Comparison of ENCODE assay signal across 1 cellular context in the genomic region with DNA sequence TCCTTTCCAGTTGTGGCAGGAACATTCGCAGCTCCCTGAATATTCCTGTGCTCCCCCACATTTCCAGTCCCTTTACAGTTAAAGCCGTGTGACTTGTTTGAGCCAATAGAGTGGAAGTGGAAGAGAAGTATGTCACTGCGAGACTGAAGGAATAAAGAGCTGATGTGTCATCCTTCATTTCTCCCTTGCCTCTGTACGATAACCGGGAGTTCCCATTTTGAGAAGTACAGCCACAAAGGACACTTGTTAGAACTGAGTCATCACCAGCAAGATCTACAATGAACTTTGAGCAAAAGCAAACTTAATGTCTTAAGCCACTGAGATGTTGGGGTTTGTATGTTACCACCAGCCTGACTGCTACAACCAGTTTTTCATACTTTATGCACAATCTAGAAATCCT.
TF ChIP-seq lines count a peak whose summit lies in the region.

No MANE protein-coding gene starts in this region.

TF ChIP-seq in HepG2, 621 proteins besides CTCF, POLR2A, EP300 and RAD21 (continued from another document):
- TF ChIP-seq, protein P1, sequence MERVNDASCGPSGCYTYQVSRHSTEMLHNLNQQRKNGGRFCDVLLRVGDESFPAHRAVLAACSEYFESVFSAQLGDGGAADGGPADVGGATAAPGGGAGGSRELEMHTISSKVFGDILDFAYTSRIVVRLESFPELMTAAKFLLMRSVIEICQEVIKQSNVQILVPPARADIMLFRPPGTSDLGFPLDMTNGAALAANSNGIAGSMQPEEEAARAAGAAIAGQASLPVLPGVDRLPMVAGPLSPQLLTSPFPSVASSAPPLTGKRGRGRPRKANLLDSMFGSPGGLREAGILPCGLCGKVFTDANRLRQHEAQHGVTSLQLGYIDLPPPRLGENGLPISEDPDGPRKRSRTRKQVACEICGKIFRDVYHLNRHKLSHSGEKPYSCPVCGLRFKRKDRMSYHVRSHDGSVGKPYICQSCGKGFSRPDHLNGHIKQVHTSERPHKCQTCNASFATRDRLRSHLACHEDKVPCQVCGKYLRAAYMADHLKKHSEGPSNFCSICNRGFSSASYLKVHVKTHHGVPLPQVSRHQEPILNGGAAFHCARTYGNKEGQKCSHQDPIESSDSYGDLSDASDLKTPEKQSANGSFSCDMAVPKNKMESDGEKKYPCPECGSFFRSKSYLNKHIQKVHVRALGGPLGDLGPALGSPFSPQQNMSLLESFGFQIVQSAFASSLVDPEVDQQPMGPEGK (CRISPR knock-in tag; IDR thresholded peaks at IDR 0.05): no peak
- TF ChIP-seq ZNF605 (CRISPR knock-in tag; IDR thresholded peaks at IDR 0.05) (no peak), ZNF878 (CRISPR knock-in tag; IDR thresholded peaks at IDR 0.05) (no peak), CREB1 (IDR thresholded peaks at IDR 0.05) (no peak), CREB1 (CRISPR knock-in tag; IDR thresholded peaks at IDR 0.05) (no peak), KAT8 (CRISPR knock-in tag; IDR thresholded peaks at IDR 0.05) (0 out of 2 replicates have a peak, but pooled peaks have one; percentile 14), CHD4 (IDR thresholded peaks at IDR 0.05; ENCODE audit: borderline replicate concordance, low read length) (no peak), SOX13 (IDR thresholded peaks at IDR 0.05) (no peak), SOX13 (CRISPR knock-in tag; conservative IDR thresholded peaks at IDR 0.05 in 1 of 2, IDR thresholded peaks at IDR 0.05 in 1 of 2) (peak in 1 of 2 experiments; percentile 49; a peak in 2 of 4 replicates), ZMYM4 (CRISPR knock-in tag; IDR thresholded peaks at IDR 0.05) (0 out of 2 replicates have a peak, but pooled peaks have one; percentile 34), ZNF225 (CRISPR knock-in tag; IDR thresholded peaks at IDR 0.05) (no peak), ZNF12 (CRISPR knock-in tag; IDR thresholded peaks at IDR 0.05) (no peak), LCORL (IDR thresholded peaks at IDR 0.05) (no peak), LCORL (CRISPR knock-in tag; IDR thresholded peaks at IDR 0.05) (no peak), PRMT3 (CRISPR knock-in tag; IDR thresholded peaks at IDR 0.05; ENCODE audit: borderline replicate concordance, low read depth) (no peak), MXI1 (IDR thresholded peaks at IDR 0.05; ENCODE audit: borderline replicate concordance, low read depth, low read length) (no peak), CEBPG (CRISPR knock-in tag; IDR thresholded peaks at IDR 0.05) (no peak), ZNF3 (CRISPR knock-in tag; IDR thresholded peaks at IDR 0.05) (no peak), NFYB (CRISPR knock-in tag; IDR thresholded peaks at IDR 0.05) (peak; percentile 82), PAX8 (CRISPR knock-in tag; IDR thresholded peaks at IDR 0.05; ENCODE audit: borderline replicate concordance) (no peak), NFKBIZ (CRISPR knock-in tag; IDR thresholded peaks at IDR 0.05) (no peak), ZBTB7A (CRISPR knock-in tag; IDR thresholded peaks at IDR 0.05) (no peak), HCFC1 (IDR thresholded peaks at IDR 0.05; ENCODE audit: low read depth, low read length) (no peak), ZNF496 (CRISPR knock-in tag; IDR thresholded peaks at IDR 0.05; ENCODE audit: insufficient replicate concordance) (no peak), ZNF260 (CRISPR knock-in tag; IDR thresholded peaks at IDR 0.05; ENCODE audit: borderline replicate concordance, low read depth) (no peak)
- TF ChIP-seq, protein P2, sequence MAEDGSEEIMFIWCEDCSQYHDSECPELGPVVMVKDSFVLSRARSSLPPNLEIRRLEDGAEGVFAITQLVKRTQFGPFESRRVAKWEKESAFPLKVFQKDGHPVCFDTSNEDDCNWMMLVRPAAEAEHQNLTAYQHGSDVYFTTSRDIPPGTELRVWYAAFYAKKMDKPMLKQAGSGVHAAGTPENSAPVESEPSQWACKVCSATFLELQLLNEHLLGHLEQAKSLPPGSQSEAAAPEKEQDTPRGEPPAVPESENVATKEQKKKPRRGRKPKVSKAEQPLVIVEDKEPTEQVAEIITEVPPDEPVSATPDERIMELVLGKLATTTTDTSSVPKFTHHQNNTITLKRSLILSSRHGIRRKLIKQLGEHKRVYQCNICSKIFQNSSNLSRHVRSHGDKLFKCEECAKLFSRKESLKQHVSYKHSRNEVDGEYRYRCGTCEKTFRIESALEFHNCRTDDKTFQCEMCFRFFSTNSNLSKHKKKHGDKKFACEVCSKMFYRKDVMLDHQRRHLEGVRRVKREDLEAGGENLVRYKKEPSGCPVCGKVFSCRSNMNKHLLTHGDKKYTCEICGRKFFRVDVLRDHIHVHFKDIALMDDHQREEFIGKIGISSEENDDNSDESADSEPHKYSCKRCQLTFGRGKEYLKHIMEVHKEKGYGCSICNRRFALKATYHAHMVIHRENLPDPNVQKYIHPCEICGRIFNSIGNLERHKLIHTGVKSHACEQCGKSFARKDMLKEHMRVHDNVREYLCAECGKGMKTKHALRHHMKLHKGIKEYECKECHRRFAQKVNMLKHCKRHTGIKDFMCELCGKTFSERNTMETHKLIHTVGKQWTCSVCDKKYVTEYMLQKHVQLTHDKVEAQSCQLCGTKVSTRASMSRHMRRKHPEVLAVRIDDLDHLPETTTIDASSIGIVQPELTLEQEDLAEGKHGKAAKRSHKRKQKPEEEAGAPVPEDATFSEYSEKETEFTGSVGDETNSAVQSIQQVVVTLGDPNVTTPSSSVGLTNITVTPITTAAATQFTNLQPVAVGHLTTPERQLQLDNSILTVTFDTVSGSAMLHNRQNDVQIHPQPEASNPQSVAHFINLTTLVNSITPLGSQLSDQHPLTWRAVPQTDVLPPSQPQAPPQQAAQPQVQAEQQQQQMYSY (CRISPR knock-in tag; IDR thresholded peaks at IDR 0.05): no peak
- TF ChIP-seq, protein P3, sequence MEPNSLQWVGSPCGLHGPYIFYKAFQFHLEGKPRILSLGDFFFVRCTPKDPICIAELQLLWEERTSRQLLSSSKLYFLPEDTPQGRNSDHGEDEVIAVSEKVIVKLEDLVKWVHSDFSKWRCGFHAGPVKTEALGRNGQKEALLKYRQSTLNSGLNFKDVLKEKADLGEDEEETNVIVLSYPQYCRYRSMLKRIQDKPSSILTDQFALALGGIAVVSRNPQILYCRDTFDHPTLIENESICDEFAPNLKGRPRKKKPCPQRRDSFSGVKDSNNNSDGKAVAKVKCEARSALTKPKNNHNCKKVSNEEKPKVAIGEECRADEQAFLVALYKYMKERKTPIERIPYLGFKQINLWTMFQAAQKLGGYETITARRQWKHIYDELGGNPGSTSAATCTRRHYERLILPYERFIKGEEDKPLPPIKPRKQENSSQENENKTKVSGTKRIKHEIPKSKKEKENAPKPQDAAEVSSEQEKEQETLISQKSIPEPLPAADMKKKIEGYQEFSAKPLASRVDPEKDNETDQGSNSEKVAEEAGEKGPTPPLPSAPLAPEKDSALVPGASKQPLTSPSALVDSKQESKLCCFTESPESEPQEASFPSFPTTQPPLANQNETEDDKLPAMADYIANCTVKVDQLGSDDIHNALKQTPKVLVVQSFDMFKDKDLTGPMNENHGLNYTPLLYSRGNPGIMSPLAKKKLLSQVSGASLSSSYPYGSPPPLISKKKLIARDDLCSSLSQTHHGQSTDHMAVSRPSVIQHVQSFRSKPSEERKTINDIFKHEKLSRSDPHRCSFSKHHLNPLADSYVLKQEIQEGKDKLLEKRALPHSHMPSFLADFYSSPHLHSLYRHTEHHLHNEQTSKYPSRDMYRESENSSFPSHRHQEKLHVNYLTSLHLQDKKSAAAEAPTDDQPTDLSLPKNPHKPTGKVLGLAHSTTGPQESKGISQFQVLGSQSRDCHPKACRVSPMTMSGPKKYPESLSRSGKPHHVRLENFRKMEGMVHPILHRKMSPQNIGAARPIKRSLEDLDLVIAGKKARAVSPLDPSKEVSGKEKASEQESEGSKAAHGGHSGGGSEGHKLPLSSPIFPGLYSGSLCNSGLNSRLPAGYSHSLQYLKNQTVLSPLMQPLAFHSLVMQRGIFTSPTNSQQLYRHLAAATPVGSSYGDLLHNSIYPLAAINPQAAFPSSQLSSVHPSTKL (CRISPR knock-in tag; IDR thresholded peaks at IDR 0.05): peak; percentile 78
- TF ChIP-seq, protein P4, sequence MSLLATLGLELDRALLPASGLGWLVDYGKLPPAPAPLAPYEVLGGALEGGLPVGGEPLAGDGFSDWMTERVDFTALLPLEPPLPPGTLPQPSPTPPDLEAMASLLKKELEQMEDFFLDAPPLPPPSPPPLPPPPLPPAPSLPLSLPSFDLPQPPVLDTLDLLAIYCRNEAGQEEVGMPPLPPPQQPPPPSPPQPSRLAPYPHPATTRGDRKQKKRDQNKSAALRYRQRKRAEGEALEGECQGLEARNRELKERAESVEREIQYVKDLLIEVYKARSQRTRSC (CRISPR knock-in tag; IDR thresholded peaks at IDR 0.05; ENCODE audit: low read depth): no peak
- TF ChIP-seq, protein P5, sequence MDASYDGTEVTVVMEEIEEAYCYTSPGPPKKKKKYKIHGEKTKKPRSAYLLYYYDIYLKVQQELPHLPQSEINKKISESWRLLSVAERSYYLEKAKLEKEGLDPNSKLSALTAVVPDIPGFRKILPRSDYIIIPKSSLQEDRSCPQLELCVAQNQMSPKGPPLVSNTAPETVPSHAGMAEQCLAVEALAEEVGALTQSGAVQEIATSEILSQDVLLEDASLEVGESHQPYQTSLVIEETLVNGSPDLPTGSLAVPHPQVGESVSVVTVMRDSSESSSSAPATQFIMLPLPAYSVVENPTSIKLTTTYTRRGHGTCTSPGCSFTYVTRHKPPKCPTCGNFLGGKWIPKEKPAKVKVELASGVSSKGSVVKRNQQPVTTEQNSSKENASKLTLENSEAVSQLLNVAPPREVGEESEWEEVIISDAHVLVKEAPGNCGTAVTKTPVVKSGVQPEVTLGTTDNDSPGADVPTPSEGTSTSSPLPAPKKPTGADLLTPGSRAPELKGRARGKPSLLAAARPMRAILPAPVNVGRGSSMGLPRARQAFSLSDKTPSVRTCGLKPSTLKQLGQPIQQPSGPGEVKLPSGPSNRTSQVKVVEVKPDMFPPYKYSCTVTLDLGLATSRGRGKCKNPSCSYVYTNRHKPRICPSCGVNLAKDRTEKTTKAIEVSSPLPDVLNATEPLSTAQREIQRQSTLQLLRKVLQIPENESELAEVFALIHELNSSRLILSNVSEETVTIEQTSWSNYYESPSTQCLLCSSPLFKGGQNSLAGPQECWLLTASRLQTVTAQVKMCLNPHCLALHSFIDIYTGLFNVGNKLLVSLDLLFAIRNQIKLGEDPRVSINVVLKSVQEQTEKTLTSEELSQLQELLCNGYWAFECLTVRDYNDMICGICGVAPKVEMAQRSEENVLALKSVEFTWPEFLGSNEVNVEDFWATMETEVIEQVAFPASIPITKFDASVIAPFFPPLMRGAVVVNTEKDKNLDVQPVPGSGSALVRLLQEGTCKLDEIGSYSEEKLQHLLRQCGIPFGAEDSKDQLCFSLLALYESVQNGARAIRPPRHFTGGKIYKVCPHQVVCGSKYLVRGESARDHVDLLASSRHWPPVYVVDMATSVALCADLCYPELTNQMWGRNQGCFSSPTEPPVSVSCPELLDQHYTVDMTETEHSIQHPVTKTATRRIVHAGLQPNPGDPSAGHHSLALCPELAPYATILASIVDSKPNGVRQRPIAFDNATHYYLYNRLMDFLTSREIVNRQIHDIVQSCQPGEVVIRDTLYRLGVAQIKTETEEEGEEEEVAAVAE (CRISPR knock-in tag; IDR thresholded peaks at IDR 0.05; ENCODE audit: borderline replicate concordance): no peak
- TF ChIP-seq, protein P6, sequence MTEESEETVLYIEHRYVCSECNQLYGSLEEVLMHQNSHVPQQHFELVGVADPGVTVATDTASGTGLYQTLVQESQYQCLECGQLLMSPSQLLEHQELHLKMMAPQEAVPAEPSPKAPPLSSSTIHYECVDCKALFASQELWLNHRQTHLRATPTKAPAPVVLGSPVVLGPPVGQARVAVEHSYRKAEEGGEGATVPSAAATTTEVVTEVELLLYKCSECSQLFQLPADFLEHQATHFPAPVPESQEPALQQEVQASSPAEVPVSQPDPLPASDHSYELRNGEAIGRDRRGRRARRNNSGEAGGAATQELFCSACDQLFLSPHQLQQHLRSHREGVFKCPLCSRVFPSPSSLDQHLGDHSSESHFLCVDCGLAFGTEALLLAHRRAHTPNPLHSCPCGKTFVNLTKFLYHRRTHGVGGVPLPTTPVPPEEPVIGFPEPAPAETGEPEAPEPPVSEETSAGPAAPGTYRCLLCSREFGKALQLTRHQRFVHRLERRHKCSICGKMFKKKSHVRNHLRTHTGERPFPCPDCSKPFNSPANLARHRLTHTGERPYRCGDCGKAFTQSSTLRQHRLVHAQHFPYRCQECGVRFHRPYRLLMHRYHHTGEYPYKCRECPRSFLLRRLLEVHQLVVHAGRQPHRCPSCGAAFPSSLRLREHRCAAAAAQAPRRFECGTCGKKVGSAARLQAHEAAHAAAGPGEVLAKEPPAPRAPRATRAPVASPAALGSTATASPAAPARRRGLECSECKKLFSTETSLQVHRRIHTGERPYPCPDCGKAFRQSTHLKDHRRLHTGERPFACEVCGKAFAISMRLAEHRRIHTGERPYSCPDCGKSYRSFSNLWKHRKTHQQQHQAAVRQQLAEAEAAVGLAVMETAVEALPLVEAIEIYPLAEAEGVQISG (CRISPR knock-in tag; IDR thresholded peaks at IDR 0.05): no peak
- TF ChIP-seq, protein P7, sequence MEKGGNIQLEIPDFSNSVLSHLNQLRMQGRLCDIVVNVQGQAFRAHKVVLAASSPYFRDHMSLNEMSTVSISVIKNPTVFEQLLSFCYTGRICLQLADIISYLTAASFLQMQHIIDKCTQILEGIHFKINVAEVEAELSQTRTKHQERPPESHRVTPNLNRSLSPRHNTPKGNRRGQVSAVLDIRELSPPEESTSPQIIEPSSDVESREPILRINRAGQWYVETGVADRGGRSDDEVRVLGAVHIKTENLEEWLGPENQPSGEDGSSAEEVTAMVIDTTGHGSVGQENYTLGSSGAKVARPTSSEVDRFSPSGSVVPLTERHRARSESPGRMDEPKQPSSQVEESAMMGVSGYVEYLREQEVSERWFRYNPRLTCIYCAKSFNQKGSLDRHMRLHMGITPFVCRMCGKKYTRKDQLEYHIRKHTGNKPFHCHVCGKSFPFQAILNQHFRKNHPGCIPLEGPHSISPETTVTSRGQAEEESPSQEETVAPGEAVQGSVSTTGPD (CRISPR knock-in tag; IDR thresholded peaks at IDR 0.05): no peak
- TF ChIP-seq, protein P8, sequence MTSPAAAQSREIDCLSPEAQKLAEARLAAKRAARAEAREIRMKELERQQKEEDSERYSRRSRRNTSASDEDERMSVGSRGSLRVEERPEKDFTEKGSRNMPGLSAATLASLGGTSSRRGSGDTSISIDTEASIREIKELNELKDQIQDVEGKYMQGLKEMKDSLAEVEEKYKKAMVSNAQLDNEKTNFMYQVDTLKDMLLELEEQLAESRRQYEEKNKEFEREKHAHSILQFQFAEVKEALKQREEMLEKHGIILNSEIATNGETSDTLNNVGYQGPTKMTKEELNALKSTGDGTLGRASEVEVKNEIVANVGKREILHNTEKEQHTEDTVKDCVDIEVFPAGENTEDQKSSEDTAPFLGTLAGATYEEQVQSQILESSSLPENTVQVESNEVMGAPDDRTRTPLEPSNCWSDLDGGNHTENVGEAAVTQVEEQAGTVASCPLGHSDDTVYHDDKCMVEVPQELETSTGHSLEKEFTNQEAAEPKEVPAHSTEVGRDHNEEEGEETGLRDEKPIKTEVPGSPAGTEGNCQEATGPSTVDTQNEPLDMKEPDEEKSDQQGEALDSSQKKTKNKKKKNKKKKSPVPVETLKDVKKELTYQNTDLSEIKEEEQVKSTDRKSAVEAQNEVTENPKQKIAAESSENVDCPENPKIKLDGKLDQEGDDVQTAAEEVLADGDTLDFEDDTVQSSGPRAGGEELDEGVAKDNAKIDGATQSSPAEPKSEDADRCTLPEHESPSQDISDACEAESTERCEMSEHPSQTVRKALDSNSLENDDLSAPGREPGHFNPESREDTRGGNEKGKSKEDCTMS (CRISPR knock-in tag; conservative IDR thresholded peaks at IDR 0.05): no peak
- TF ChIP-seq, protein P9, sequence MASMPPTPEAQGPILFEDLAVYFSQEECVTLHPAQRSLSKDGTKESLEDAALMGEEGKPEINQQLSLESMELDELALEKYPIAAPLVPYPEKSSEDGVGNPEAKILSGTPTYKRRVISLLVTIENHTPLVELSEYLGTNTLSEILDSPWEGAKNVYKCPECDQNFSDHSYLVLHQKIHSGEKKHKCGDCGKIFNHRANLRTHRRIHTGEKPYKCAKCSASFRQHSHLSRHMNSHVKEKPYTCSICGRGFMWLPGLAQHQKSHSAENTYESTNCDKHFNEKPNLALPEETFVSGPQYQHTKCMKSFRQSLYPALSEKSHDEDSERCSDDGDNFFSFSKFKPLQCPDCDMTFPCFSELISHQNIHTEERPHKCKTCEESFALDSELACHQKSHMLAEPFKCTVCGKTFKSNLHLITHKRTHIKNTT (CRISPR knock-in tag; IDR thresholded peaks at IDR 0.05): no peak
